17 cellular contexts compared by ENCODE assay signal in genomic region chr12:38163442-38163801, GRCh38.
"Had no signal": no experiment of that assay in that cellular context is flagged by ENCODE, and none has a peak within 500 bp of the region (broad histone marks: within the 10 kb centered on the region; RNA-seq: fewer than 3 reads in every experiment).

No MANE protein-coding gene starts in this region.

- H3K4me3 Mint-ChIP-seq: immature natural killer cell; naive thymus-derived CD4-positive, alpha-beta T cell; nephron progenitor cell had no signal

- H3K4me1 Mint-ChIP-seq: immature natural killer cell; naive thymus-derived CD4-positive, alpha-beta T cell; nephron progenitor cell had no signal

- ATAC-seq: gastroesophageal sphincter; left colon; left ventricle myocardium superior; naive thymus-derived CD4-positive, alpha-beta T cell; stimulated activated naive CD8-positive, alpha-beta T cell treated with anti-CD3 and anti-CD28 coated beads, Interleukin-15, Interleukin-2, amounts not matched to agents 100 U/mL and 50 U/mL, for 24 hours had no signal

- H3K4me3 ChIP-seq: esophagus muscularis mucosa, gastroesophageal sphincter, suprapubic skin, thyroid gland, upper lobe of left lung, vagina had no signal

- H3K27me3 Mint-ChIP-seq: naive thymus-derived CD4-positive, alpha-beta T cell had no signal

- H3K27me3 ChIP-seq: esophagus muscularis mucosa, gastroesophageal sphincter, suprapubic skin, thyroid gland, upper lobe of left lung, vagina had no signal

- DNase-seq: effector memory CD4-positive, alpha-beta T cell; glutamatergic neuron; immature natural killer cell; left colon; left ventricle myocardium superior; mesendoderm; naive thymus-derived CD4-positive, alpha-beta T cell; nephron progenitor cell; small intestine; stimulated activated CD4-positive, alpha-beta T cell treated with anti-CD3 and anti-CD28 coated beads, Interleukin-2, amount 100 ng/mL, for 48 hours; stimulated activated naive CD8-positive, alpha-beta T cell treated with anti-CD3 and anti-CD28 coated beads, Interleukin-15, Interleukin-2, amounts not matched to agents 100 U/mL and 50 U/mL, for 24 hours; thyroid gland had no signal

- H3K36me3 ChIP-seq: esophagus muscularis mucosa, gastroesophageal sphincter, suprapubic skin, thyroid gland, upper lobe of left lung, vagina had no signal

- H3K27ac Mint-ChIP-seq: immature natural killer cell; naive thymus-derived CD4-positive, alpha-beta T cell; nephron progenitor cell had no signal

- H3K36me3 Mint-ChIP-seq: immature natural killer cell; naive thymus-derived CD4-positive, alpha-beta T cell had no signal
